Comparison of ENCODE assay signal across 1 cellular context in the genomic region with DNA sequence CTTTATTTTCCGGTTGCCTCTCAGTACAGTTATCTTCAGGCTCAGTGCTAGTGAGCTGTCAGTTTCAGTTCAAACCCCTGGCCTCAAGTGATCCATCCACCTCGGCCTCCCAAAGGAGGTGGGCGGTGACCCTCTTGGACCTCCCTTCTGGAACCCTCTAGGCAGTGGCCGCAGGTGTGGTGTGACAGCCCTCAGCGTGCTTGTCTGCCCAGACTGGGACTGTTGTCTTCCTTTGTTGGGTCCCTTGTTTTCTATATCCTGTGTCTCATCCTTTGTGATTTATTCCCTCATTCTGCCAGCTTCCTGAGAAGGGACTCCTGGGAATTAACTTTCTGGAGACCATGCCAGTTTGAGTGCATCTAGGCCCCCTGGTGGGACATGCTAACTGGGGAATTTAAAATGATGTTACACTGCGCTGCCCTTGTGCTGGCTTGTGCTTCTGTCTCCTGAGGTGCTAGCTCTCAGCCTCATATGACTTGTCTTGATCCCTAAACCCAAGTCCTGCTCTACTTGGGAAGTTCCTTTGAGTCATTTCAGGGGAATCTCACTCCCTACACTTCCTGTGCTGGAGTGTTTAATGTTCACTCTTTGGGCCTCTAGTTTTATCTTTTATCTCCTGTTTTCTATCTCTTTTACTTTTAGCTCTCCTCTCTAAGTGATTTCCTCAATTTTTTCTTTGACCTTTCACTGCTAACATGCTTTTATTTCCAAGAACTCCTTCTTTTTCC.
TF ChIP-seq lines count a peak whose summit lies in the region.

No MANE protein-coding gene starts in this region.

TF ChIP-seq in IMR-90, 13 proteins besides CTCF, POLR2A, EP300 and RAD21 (continued from another document):
- TF ChIP-seq, protein P1, sequence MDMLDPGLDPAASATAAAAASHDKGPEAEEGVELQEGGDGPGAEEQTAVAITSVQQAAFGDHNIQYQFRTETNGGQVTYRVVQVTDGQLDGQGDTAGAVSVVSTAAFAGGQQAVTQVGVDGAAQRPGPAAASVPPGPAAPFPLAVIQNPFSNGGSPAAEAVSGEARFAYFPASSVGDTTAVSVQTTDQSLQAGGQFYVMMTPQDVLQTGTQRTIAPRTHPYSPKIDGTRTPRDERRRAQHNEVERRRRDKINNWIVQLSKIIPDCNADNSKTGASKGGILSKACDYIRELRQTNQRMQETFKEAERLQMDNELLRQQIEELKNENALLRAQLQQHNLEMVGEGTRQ (IDR thresholded peaks at IDR 0.05; ENCODE audit: low read depth, low read length) = peak; percentile 14; the same call in 1 of the 2 replicates
- TF ChIP-seq RCOR1 (IDR thresholded peaks at IDR 0.05; ENCODE audit: insufficient replicate concordance, low read length) = no peak
- TF ChIP-seq MAFK (IDR thresholded peaks at IDR 0.05; ENCODE audit: low read depth, low read length) = no peak
- peak; percentile 41; the same call in 1 of the 2 replicates for TF ChIP-seq FOS (IDR thresholded peaks at IDR 0.05; ENCODE audit: low read depth, low read length)
